Comparison of ENCODE assay signal across 9 cellular contexts in genomic region chr1:30877205-30877912, GRCh38. TPM values are rescaled to one million over a fixed set of nuclear protein-coding genes. Genes with fewer than 3 reads are reported as not detected.
DNase-seq lines count a peak whose midpoint lies in the region; ATAC-seq and TF ChIP-seq lines count a peak whose summit lies in the region.
"Had no signal": no experiment of that assay in that cellular context is flagged by ENCODE, and none has a peak within 500 bp of the region (broad histone marks: within the 10 kb centered on the region; RNA-seq: fewer than 3 reads in every experiment).

No MANE protein-coding gene starts in this region.

- H3K9me3 ChIP-seq in gastroesophageal sphincter = peaks cover 0 to 11% (median 0%) of the 10 kb centered on the region in 3 donors

- peak; percentile 66 for DNase-seq in CD14-positive monocyte (ENCODE audit: low spot score)
- DNase-seq in anterior cingulate cortex (lab: John Stamatoyannopoulos, UW) = peak in 49 of 58 donors; percentile 12 to 83 (median 59)
- DNase-seq in posterior cingulate gyrus = peak in 7 of 10 donors; percentile 36 to 89 (median 50)
- no peak for DNase-seq in natural killer cell treated with Interleukin-12 subunit alpha and Interleukin-12 subunit beta and Interleukin-15 and Interleukin-18, amount 100 ng/mL, for 72 hours (ENCODE audit: low spot score)
- DNase-seq in NCI-H2196 (lab: John Stamatoyannopoulos, UW; ENCODE audit: unreplicated experiment) = no peak
- DNase-seq in stimulated activated CD8-positive, alpha-beta memory T cell treated with anti-CD3 and anti-CD28 coated beads, Interleukin-4, amount 100 ng/mL, for 48 hours = no peak
- DNase-seq: NCI-H446 treated with DMSO at 0.1 percent for 48 hours had no signal

- 0 to 16% methylated on average over 5 to 7 of the region's 10 CpGs for WGBS in gastroesophageal sphincter (ENCODE audit: low coverage in 1 of 2), 2 donors

- no peak for TF ChIP-seq EP300 in gastroesophageal sphincter (IDR thresholded peaks at IDR 0.05)

- peak overlapping the region; percentile 20 to 84 for H3K4me3 Mint-ChIP-seq in CD14-positive monocyte
- H3K4me3 Mint-ChIP-seq in natural killer cell treated with Interleukin-12 subunit alpha and Interleukin-12 subunit beta and Interleukin-15 and Interleukin-18, amount 100 ng/mL, for 72 hours = no peak overlapping the region

- peaks cover 31% of the 10 kb centered on the region for H3K4me1 Mint-ChIP-seq in CD14-positive monocyte
- H3K4me1 Mint-ChIP-seq in natural killer cell treated with Interleukin-12 subunit alpha and Interleukin-12 subunit beta and Interleukin-15 and Interleukin-18, amount 100 ng/mL, for 72 hours (ENCODE audit: low read depth in 2 of 2) = peaks cover 0 to 7% of the 10 kb centered on the region in 2 donors

- no peak for TF ChIP-seq CTCF in CD14-positive monocyte (IDR thresholded peaks at IDR 0.05)
- no peak for TF ChIP-seq CTCF in gastroesophageal sphincter (IDR thresholded peaks at IDR 0.05)

- H3K4me3 ChIP-seq in gastroesophageal sphincter = peak overlapping the region in 1 of 2 donors; percentile 0

- peaks cover 0 to 45% of the 10 kb centered on the region in 2 donors for H3K36me3 ChIP-seq in gastroesophageal sphincter

- no peaks in the 10 kb centered on the region for H3K36me3 Mint-ChIP-seq in CD14-positive monocyte
- H3K36me3 Mint-ChIP-seq in natural killer cell treated with Interleukin-12 subunit alpha and Interleukin-12 subunit beta and Interleukin-15 and Interleukin-18, amount 100 ng/mL, for 72 hours = no peaks in the 10 kb centered on the region

- H3K27me3 Mint-ChIP-seq in CD14-positive monocyte (ENCODE audit: low read depth in 3 of 3) = peaks cover 35 to 78% (median 57%) of the 10 kb centered on the region in 3 donors
- peaks cover 63 to 68% of the 10 kb centered on the region in 2 donors for H3K27me3 Mint-ChIP-seq in natural killer cell treated with Interleukin-12 subunit alpha and Interleukin-12 subunit beta and Interleukin-15 and Interleukin-18, amount 100 ng/mL, for 72 hours

- H3K9me3 Mint-ChIP-seq in CD14-positive monocyte = peaks cover 9 to 22% (median 15%) of the 10 kb centered on the region in 7 donors
- H3K9me3 Mint-ChIP-seq in natural killer cell treated with Interleukin-12 subunit alpha and Interleukin-12 subunit beta and Interleukin-15 and Interleukin-18, amount 100 ng/mL, for 72 hours = no peaks in the 10 kb centered on the region

- H3K27me3 ChIP-seq in gastroesophageal sphincter = no peaks in the 10 kb centered on the region

- TF ChIP-seq POLR2A in gastroesophageal sphincter (IDR thresholded peaks at IDR 0.05) = no peak

- intact Hi-C loops in CD14-positive monocyte (cut with micrococcal nuclease) (no loop called here), posterior cingulate gyrus (cut with DNase I) (no loop called here)

- peaks cover 0 to 64% (median 39%) of the 10 kb centered on the region in 3 donors for H3K4me1 ChIP-seq in gastroesophageal sphincter

- ATAC-seq in gastroesophageal sphincter = peak; percentile 92
- no peak for ATAC-seq in natural killer cell treated with Interleukin-12 subunit alpha and Interleukin-12 subunit beta and Interleukin-15 and Interleukin-18, amount 100 ng/mL, for 72 hours
- ATAC-seq in HG03469 (IDR thresholded peaks at IDR 0.05; ENCODE audit: unreplicated experiment) = no peak

- peak overlapping the region; percentile 49 to 84 (median 82) for H3K27ac ChIP-seq in gastroesophageal sphincter

- H3K27ac Mint-ChIP-seq in CD14-positive monocyte = peak overlapping the region in 3 of 7 donors; percentile 50 to 78 (median 51)
- no peak overlapping the region for H3K27ac Mint-ChIP-seq in natural killer cell treated with Interleukin-12 subunit alpha and Interleukin-12 subunit beta and Interleukin-15 and Interleukin-18, amount 100 ng/mL, for 72 hours

RNA-seq across cellular contexts. Expression of gene SDC3, which starts 31.2 kb away (rescaled TPM):
- polyA plus RNA-seq in CD14-positive monocyte = under 1 TPM; 0.05 to 0.12 TPM
- total RNA-seq in gastroesophageal sphincter = 100 to 1,000 TPM in 1 of 4 donors, 10 to 100 TPM in 3; 45.1 to 112 (median 52.6) TPM
- under 1 TPM in 1 of 2 donors, not detected in 1; 0.11 TPM for total RNA-seq in natural killer cell treated with Interleukin-12 subunit alpha and Interleukin-12 subunit beta and Interleukin-15 and Interleukin-18, amount 100 ng/mL, for 72 hours

Comparison
In these comparisons a context has a peak if more than half of its experiments do, and no peak if none do; other contexts are left out.
1. DNase-seq: peak in CD14-positive monocyte (single experiment), anterior cingulate cortex (49 of 58) and posterior cingulate gyrus (7 of 10); none in natural killer cell treated with Interleukin-12 subunit alpha and Interleukin-12 subunit beta and Interleukin-15 and Interleukin-18, amount 100 ng/mL, for 72 hours (single experiment), NCI-H2196 (single experiment) and stimulated activated CD8-positive, alpha-beta memory T cell treated with anti-CD3 and anti-CD28 coated beads, Interleukin-4, amount 100 ng/mL, for 48 hours (single experiment).
2. RNA of gene SDC3, which starts 31.2 kb away (total RNA-seq): 45.1 to 112 TPM in gastroesophageal sphincter; 0.11 TPM in natural killer cell treated with Interleukin-12 subunit alpha and Interleukin-12 subunit beta and Interleukin-15 and Interleukin-18, amount 100 ng/mL, for 72 hours; every median in the first group is over 10 times any median in the second.